ENCODE assay signal across 11 cellular contexts in the genomic region with DNA sequence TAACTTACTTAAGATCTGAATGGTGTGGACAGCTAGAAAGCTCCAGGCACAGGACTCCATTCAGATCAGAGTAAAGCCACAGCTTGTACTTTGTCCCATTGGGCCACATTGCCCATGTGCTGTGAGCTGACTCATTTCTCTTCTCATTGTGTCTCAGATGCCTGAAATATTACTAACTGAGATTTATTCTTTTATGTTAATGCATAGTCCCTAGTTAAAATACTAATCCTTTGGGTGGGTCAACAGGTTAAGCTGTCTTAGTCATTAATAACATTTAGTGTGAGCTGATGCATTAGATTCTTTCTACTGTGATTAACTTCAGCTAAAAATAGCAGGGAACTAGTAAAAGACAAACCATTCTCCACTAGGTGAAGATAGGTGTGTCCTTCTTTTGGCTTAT.
DNase-seq lines count a peak whose midpoint lies in the region; ATAC-seq and TF ChIP-seq lines count a peak whose summit lies in the region.
"Had no signal": no experiment of that assay in that cellular context is flagged by ENCODE, and none has a peak within 500 bp of the region (broad histone marks: within the 10 kb centered on the region; RNA-seq: fewer than 3 reads in every experiment).

No MANE protein-coding gene starts in this region.

- POLR2A ChIA-PET in MCF 10A (lab: Yijun Ruan, JAX), result interaction anchor here (1.1 kb wide), 1 partner anchor 9 kb away, joined by 3 read pairs; no protein-coding TSS in a partner anchor
- POLR2A ChIA-PET in naive thymus-derived CD8-positive, alpha-beta T cell (lab: Charles Lee), result interaction anchor here (0.6 kb wide), 1 partner anchor 212 kb away, joined by 3 read pairs; no protein-coding TSS in a partner anchor

- H3K9me3 ChIP-seq in breast epithelium, result no peaks in the 10 kb centered on the region
- H3K9me3 ChIP-seq in H9 (ENCODE audit: control insufficient read depth, low read depth, low read length), result no peaks in the 10 kb centered on the region

- no TSS peak for BruUV-seq in MCF 10A (replicated peaks; lab: Mats Ljungman, UMichigan)

- no peak overlapping the region for H3T11ph ChIP-seq in H9 (ENCODE audit: low read length)

- H2AK5ac ChIP-seq in H9 (ENCODE audit: insufficient read length, low read length), result no peak overlapping the region

- H2BK12ac ChIP-seq in H9 (ENCODE audit: insufficient read length, low read depth, low read length), result no peak overlapping the region

- no peaks in the 10 kb centered on the region for H3K27me3 Mint-ChIP-seq in MCF 10A (ENCODE audit: insufficient read depth, unreplicated experiment)
- H3K27me3 Mint-ChIP-seq in type B pancreatic cell, result peaks cover 9% of the 10 kb centered on the region
- H3K27me3 Mint-ChIP-seq in H9 (ENCODE audit: low read depth), result no peaks in the 10 kb centered on the region; the same call in 1 of the 2 replicates
- peaks cover 0 to 2% (median 0%) of the 10 kb centered on the region in 5 donors for H3K27me3 Mint-ChIP-seq in naive thymus-derived CD8-positive, alpha-beta T cell

- no peak overlapping the region for H3K4ac ChIP-seq in H9 (ENCODE audit: low read depth, low read length)

- no peak overlapping the region for H4K5ac ChIP-seq in H9 (ENCODE audit: insufficient read length, low read depth, low read length)

- H2BK5ac ChIP-seq in H9 (ENCODE audit: insufficient read length, low read length), result no peak overlapping the region

- H3K9ac ChIP-seq in H9 (ENCODE audit: extremely low read depth, insufficient read length, low read length), result no peak overlapping the region

- H3K56ac ChIP-seq in H9 (ENCODE audit: insufficient read length, low read depth, low read length), result no peak overlapping the region

- no peaks in the 10 kb centered on the region for H4K20me1 ChIP-seq in H9 (ENCODE audit: control insufficient read depth, insufficient read depth, insufficient read length)

- H2BK20ac ChIP-seq in H9 (ENCODE audit: low read depth, low read length, poor library complexity, severe bottlenecking), result no peak overlapping the region

- no peak overlapping the region for H2BK15ac ChIP-seq in H9 (ENCODE audit: low read depth, low read length)

- CTCF ChIA-PET in MCF 10A (lab: Yijun Ruan, JAX), result interaction anchor here (1.2 kb wide), 1 partner anchor 141 kb away, joined by 3 read pairs; no protein-coding TSS in a partner anchor

- peak; percentile 70 for DNase-seq in MCF 10A (ENCODE audit: unreplicated experiment)
- no peak for DNase-seq in breast epithelium (ENCODE audit: low spot score in 2 of 2)
- peak; percentile 93 for DNase-seq in epithelial cell of esophagus (ENCODE audit: low read depth)
- DNase-seq in type B pancreatic cell (ENCODE audit: extremely low spot score, unreplicated experiment), result no peak
- DNase-seq in H9, result no peak
- DNase-seq in naive thymus-derived CD8-positive, alpha-beta T cell, result no peak
- no peak for DNase-seq in sciatic nerve (ENCODE audit: low spot score)
- DNase-seq: NCI-H1417 treated with DMSO at 0.1 percent for 48 hours; stimulated activated CD4-positive, alpha-beta T cell treated with anti-CD3 and anti-CD28 coated beads, Interleukin-12 subunit alpha, Interleukin-12 subunit beta, amount 100 ng/mL, for 4 hours had no signal

- H3K23me2 ChIP-seq in H9 (ENCODE audit: insufficient read length, low read depth, low read length, poor library complexity, severe bottlenecking), result no peaks in the 10 kb centered on the region

- no peak overlapping the region for H3K14ac ChIP-seq in H9 (ENCODE audit: insufficient read depth, low read length)

- H2AFZ ChIP-seq in H9 (ENCODE audit: low read length), result no peak overlapping the region

- H3K4me3 ChIP-seq in breast epithelium (no peak overlapping the region), epithelial cell of esophagus (ENCODE audit: low read length) (no peak overlapping the region)

- H3K9me3 Mint-ChIP-seq in MCF 10A (ENCODE audit: unreplicated experiment), result no peaks in the 10 kb centered on the region
- H3K9me3 Mint-ChIP-seq in type B pancreatic cell, result peaks cover 11% of the 10 kb centered on the region
- peaks cover 0 to 12% of the 10 kb centered on the region in 2 experiments; a peak in 3 of 5 replicates for H3K9me3 Mint-ChIP-seq in H9
- H3K9me3 Mint-ChIP-seq in naive thymus-derived CD8-positive, alpha-beta T cell, result peaks cover 0 to 1% (median 0%) of the 10 kb centered on the region in 9 donors
- H3K9me3 Mint-ChIP-seq: T-helper 2 cell treated with Interferon-gamma antibody and Interleukin-4, amounts not matched to agents 5 μg/mL and 100 μg/mL, for 36 hours had no signal

- no peak for TF ChIP-seq POLR2A in breast epithelium (IDR thresholded peaks at IDR 0.05)

- H3K36me3 ChIP-seq in breast epithelium, result no peaks in the 10 kb centered on the region

- H3K79me1 ChIP-seq in H9 (ENCODE audit: insufficient read depth, low read depth, low read length, poor library complexity, severe bottlenecking), result no peaks in the 10 kb centered on the region

- no peak overlapping the region for H4K8ac ChIP-seq in H9 (replicated peaks; ENCODE audit: insufficient read length, low read depth, low read length)

- H3K27ac Mint-ChIP-seq in MCF 10A (ENCODE audit: low read depth, unreplicated experiment), result peak overlapping the region; percentile 19
- peak overlapping the region; percentile 31 for H3K27ac Mint-ChIP-seq in type B pancreatic cell
- H3K27ac Mint-ChIP-seq in H9, result no peak overlapping the region
- no peak overlapping the region for H3K27ac Mint-ChIP-seq in naive thymus-derived CD8-positive, alpha-beta T cell
- H3K27ac Mint-ChIP-seq: T-helper 2 cell treated with Interferon-gamma antibody and Interleukin-4, amounts not matched to agents 5 μg/mL and 100 μg/mL, for 36 hours had no signal

- H3K4me2 ChIP-seq in H9 (ENCODE audit: insufficient read depth, insufficient read length, low read length), result no peak overlapping the region

- H3K79me2 ChIP-seq in H9 (ENCODE audit: insufficient read depth, low read length), result no peaks in the 10 kb centered on the region

- TF ChIP-seq CTCF in MCF 10A (IDR thresholded peaks at IDR 0.05; ENCODE audit: unreplicated experiment) (no peak), breast epithelium (IDR thresholded peaks at IDR 0.05) (no peak), epithelial cell of esophagus (IDR thresholded peaks at IDR 0.05; ENCODE audit: insufficient read depth, low read depth, low read length, missing control alignments) (no peak), type B pancreatic cell (conservative IDR thresholded peaks at IDR 0.05) (no peak), H9 (conservative IDR thresholded peaks at IDR 0.05) (no peak)

- H3K4me1 Mint-ChIP-seq in MCF 10A (ENCODE audit: insufficient read depth, unreplicated experiment) (peaks cover 15% of the 10 kb centered on the region), type B pancreatic cell (ENCODE audit: unreplicated experiment) (peaks cover 4% of the 10 kb centered on the region), H9 (peaks cover 3 to 9% of the 10 kb centered on the region in 2 experiments; a peak in 3 of 4 replicates)
- H3K4me1 Mint-ChIP-seq in naive thymus-derived CD8-positive, alpha-beta T cell, result no peaks in the 10 kb centered on the region

- H2BK120ac ChIP-seq in H9 (ENCODE audit: low read depth, low read length, poor library complexity, severe bottlenecking), result no peak overlapping the region

- H3K18ac ChIP-seq in H9 (ENCODE audit: insufficient read length, low read depth, low read length), result no peak overlapping the region

- intact Hi-C loops in MCF 10A (cut with micrococcal nuclease) (loop anchor here (5.0 kb wide), 1 partner anchor 831 kb away; no protein-coding TSS in a partner anchor), breast epithelium (cut with DNase I; ENCODE audit: low total_unique reads) (no loop called here), sciatic nerve (cut with DNase I) (no loop called here)

- H3K23ac ChIP-seq in H9 (ENCODE audit: insufficient read length, low read depth, low read length), result no peak overlapping the region

- H3K27me3 ChIP-seq in breast epithelium, result no peaks in the 10 kb centered on the region
- no peaks in the 10 kb centered on the region for H3K27me3 ChIP-seq in H9 (ENCODE audit: insufficient read depth, low read length)

- no peak overlapping the region for H4K91ac ChIP-seq in H9 (ENCODE audit: insufficient read length, low read depth, low read length)

- H3K4me1 ChIP-seq in breast epithelium, result no peaks in the 10 kb centered on the region
- no peaks in the 10 kb centered on the region; the same call in 1 of the 2 replicates for H3K4me1 ChIP-seq in H9 (ENCODE audit: insufficient read depth, low read length)

- ATAC-seq in HG03565 (IDR thresholded peaks at IDR 0.05; ENCODE audit: unreplicated experiment), result peak; percentile 80
- no peak for ATAC-seq in naive thymus-derived CD8-positive, alpha-beta T cell
- ATAC-seq in sciatic nerve, result no peak

- H3K4me3 Mint-ChIP-seq in MCF 10A (ENCODE audit: unreplicated experiment) (no peak overlapping the region), type B pancreatic cell (no peak overlapping the region), H9 (no peak overlapping the region)
- no peak overlapping the region for H3K4me3 Mint-ChIP-seq in naive thymus-derived CD8-positive, alpha-beta T cell
- H3K4me3 Mint-ChIP-seq: T-helper 2 cell treated with Interferon-gamma antibody and Interleukin-4, amounts not matched to agents 5 μg/mL and 100 μg/mL, for 36 hours had no signal

- peaks cover 6% of the 10 kb centered on the region for H3K36me3 Mint-ChIP-seq in MCF 10A (ENCODE audit: insufficient read depth, unreplicated experiment)
- H3K36me3 Mint-ChIP-seq in type B pancreatic cell, result peaks cover 6% of the 10 kb centered on the region
- peaks cover 2 to 5% (median 3%) of the 10 kb centered on the region in 3 experiments; a peak in 5 of 7 replicates for H3K36me3 Mint-ChIP-seq in H9 (ENCODE audit: insufficient read depth in 1 of 3, low read depth in 3 of 3)
- no peaks in the 10 kb centered on the region for H3K36me3 Mint-ChIP-seq in naive thymus-derived CD8-positive, alpha-beta T cell

- H3K27ac ChIP-seq in breast epithelium, result no peak overlapping the region
- no peak overlapping the region for H3K27ac ChIP-seq in H9 (ENCODE audit: insufficient read length, low read depth, low read length)

Comparison
In these comparisons a context has a peak if more than half of its experiments do, and no peak if none do; other contexts are left out.
1. DNase-seq: peak in MCF 10A (single experiment) and epithelial cell of esophagus (single experiment); none in breast epithelium (0 of 2), type B pancreatic cell (single experiment), H9 (single experiment), naive thymus-derived CD8-positive, alpha-beta T cell (0 of 10) and sciatic nerve (single experiment).
2. H3K27ac Mint-ChIP-seq: peak in MCF 10A (single experiment) and type B pancreatic cell (single experiment); none in H9 (0 of 3) and naive thymus-derived CD8-positive, alpha-beta T cell (0 of 10).